8 cellular contexts compared by ENCODE assay signal in the genomic region with DNA sequence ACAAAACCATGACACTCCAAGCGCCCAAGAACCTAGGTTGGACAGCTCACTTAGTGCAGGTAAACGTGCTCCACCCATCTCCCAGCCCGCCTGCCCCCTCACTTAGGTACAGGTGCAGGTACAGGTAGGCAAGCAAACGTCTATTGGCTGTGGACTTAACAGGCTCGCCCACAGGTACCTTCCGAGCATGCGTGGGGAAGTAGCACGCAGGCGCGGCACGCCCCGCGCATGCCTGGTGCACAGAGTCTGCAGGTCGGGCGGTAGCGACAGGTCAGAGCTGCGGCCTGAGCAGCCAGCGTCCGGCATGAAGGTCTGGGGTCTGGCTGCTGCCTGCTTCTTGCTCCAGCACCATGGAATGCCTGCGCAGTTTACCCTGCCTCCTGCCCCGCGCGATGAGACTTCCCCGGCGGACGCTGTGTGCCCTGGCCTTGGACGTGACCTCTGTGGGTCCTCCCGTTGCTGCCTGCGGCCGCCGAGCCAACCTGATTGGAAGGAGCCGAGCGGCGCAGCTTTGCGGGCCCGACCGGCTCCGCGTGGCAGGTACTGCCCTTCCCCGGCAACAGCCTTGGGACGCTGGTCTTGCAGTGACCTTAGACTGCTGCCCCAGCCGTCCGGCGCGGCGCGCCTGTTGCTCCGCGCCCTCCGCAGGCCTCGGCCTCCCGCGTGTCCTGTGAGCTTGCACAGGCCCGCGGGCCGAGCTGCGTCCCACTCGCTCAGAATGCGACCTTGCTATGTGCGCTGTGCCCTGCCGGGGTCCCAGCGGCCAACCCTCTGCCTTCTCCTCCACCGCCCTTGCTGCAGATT. TPM values are rescaled to one million over a fixed set of nuclear protein-coding genes. Genes with fewer than 3 reads are reported as not detected.
A peak's percentile ranks its signal among the peaks of the same experiment; 100 is the strongest.
DNase-seq lines count a peak whose midpoint lies in the region; ATAC-seq and TF ChIP-seq lines count a peak whose summit lies in the region.

A gene with protein sequence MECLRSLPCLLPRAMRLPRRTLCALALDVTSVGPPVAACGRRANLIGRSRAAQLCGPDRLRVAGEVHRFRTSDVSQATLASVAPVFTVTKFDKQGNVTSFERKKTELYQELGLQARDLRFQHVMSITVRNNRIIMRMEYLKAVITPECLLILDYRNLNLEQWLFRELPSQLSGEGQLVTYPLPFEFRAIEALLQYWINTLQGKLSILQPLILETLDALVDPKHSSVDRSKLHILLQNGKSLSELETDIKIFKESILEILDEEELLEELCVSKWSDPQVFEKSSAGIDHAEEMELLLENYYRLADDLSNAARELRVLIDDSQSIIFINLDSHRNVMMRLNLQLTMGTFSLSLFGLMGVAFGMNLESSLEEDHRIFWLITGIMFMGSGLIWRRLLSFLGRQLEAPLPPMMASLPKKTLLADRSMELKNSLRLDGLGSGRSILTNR (plus strand): TSS at position 240 of the 804 bp plus-strand sequence. CDS start 111 bp downstream, at position 351.

- H3K9me3 Mint-ChIP-seq in activated naive CD4-positive, alpha-beta T cell treated with anti-CD3 and anti-CD28 coated beads, Interleukin-2, amount 50 U/mL, for 72 hours: no peaks in the 10 kb centered on the region

- DNase-seq in HFF-Myc (ENCODE audit: extremely low read depth, low read depth) (no peak), MV-4-11 (lab: John Stamatoyannopoulos, UW) (peak; percentile 63), SKM-1 (lab: John Stamatoyannopoulos, UW; ENCODE audit: unreplicated experiment) (peak; percentile 52), glomerular endothelial cell (ENCODE audit: extremely low read depth, low read depth, low spot score) (no peak), omental fat pad (ENCODE audit: low spot score) (peak; percentile 31)
- peak; percentile 73 to 89 for DNase-seq in activated naive CD4-positive, alpha-beta T cell treated with anti-CD3 and anti-CD28 coated beads, Interleukin-2, amount 50 U/mL, for 72 hours (ENCODE audit: low spot score in 2 of 2)

- H3K36me3 Mint-ChIP-seq in activated naive CD4-positive, alpha-beta T cell treated with anti-CD3 and anti-CD28 coated beads, Interleukin-2, amount 50 U/mL, for 72 hours: peaks cover 11 to 14% of the 10 kb centered on the region in 2 donors

- H3K4me3 ChIP-seq in GM08714 (ENCODE audit: low read length): peak within 1 kb of the TSS; percentile 64
- H3K4me3 ChIP-seq in HFF-Myc (replicated peaks; ENCODE audit: low read depth, low read length): peak within 1 kb of the TSS; percentile 94

- ATAC-seq in activated naive CD4-positive, alpha-beta T cell treated with anti-CD3 and anti-CD28 coated beads, Interleukin-2, amount 50 U/mL, for 72 hours: peak; percentile 96 to 98
- peak; percentile 97 for ATAC-seq in omental fat pad (ENCODE audit: low FRiP score)

- peak within 1 kb of the TSS; percentile 71 to 83 for H3K27ac Mint-ChIP-seq in activated naive CD4-positive, alpha-beta T cell treated with anti-CD3 and anti-CD28 coated beads, Interleukin-2, amount 50 U/mL, for 72 hours

- H3K27ac ChIP-seq in temporal lobe (ENCODE audit: low read depth, low read length): peak within 1 kb of the TSS; percentile 53

- TF ChIP-seq CTCF in HFF-Myc (IDR thresholded peaks at IDR 0.05; ENCODE audit: low read depth, low read length, missing control alignments) (no peak), omental fat pad (IDR thresholded peaks at IDR 0.05) (no peak)

RNA-seq across cellular contexts. Expression of the gene that starts here (rescaled TPM):
- 10 to 100 TPM; 15.1 to 28.5 TPM for total RNA-seq in activated naive CD4-positive, alpha-beta T cell treated with anti-CD3 and anti-CD28 coated beads, Interleukin-2, amount 50 U/mL, for 72 hours
- total RNA-seq in glomerular endothelial cell (19.8 and 25.2 TPM in 2 replicates), omental fat pad (10 to 100 TPM; 22.8 to 27.5 (median 24.8) TPM), temporal lobe (15.2 TPM)

Comparison
In these comparisons a context has a peak if more than half of its experiments do, and no peak if none do; other contexts are left out.
1. DNase-seq: peak in MV-4-11 (single experiment), SKM-1 (single experiment), activated naive CD4-positive, alpha-beta T cell treated with anti-CD3 and anti-CD28 coated beads, Interleukin-2, amount 50 U/mL, for 72 hours (2 of 2) and omental fat pad (single experiment); none in HFF-Myc (single experiment) and glomerular endothelial cell (single experiment).